ENCODE assay signal across 28 cellular contexts in the genomic region with DNA sequence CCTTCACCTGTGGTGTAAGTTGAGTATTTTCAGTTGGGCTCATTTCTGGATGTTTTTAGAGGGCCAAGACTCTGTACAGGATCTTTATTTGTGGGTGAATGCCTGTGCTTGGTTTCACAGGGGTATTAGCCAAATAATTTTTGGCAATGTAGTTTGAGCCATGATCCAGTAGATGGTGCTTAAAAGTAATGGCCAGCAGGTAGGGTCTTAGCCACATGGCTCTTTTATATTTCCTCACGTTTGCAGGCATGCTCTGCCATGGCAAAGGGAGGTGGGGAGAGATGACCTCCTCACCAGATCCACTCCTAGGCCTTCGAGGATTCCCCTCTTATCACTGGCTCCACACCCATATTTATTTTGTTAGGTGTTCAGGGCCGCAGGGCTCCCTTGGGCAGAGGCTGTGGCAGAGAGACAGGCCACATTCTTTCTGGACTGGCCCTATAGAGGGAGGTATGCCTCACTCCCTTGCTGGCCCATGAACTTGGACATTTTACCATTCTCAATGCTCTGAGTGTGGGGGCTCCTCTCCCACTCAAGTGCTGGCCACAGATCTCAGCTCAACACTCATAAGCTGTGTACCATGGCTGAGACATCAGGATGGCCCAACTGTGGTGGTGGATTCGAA.
DNase-seq lines count a peak whose midpoint lies in the region; ATAC-seq, FAIRE-seq and TF ChIP-seq lines count a peak whose summit lies in the region.
"Had no signal": no experiment of that assay in that cellular context is flagged by ENCODE, and none has a peak within 500 bp of the region (broad histone marks: within the 10 kb centered on the region; RNA-seq: fewer than 3 reads in every experiment).

No MANE protein-coding gene starts in this region.

- TF ChIP-seq RAD21 in GM12878 (IDR thresholded peaks at IDR 0.05; ENCODE audit: insufficient read depth, low read depth, low read length) = peak; percentile 52

- CTCF ChIA-PET in GM12878 (lab: Yijun Ruan, JAX) = interaction anchor here (0.6 to 0.9 kb wide), 2 partner anchors 37 to 192 kb away, joined by 3 read pairs; no protein-coding TSS in a partner anchor

- H2BK12ac ChIP-seq in H9 (ENCODE audit: insufficient read length, low read depth, low read length) = no peak overlapping the region

- peaks cover 8% of the 10 kb centered on the region in 2 experiments for H3K4me1 Mint-ChIP-seq in H9
- no peaks in the 10 kb centered on the region for H3K4me1 Mint-ChIP-seq in neural crest cell
- H3K4me1 Mint-ChIP-seq: activated naive CD4-positive, alpha-beta T cell treated with anti-CD3 and anti-CD28 coated beads, Interleukin-2, amount 10 ng/mL, durations not matched to agents 7 days and 5 days; mesothelial cell of epicardium; natural killer cell; T-cell had no signal

- H4K91ac ChIP-seq in H9 (ENCODE audit: insufficient read length, low read depth, low read length) = no peak overlapping the region

- H3K14ac ChIP-seq in H9 (ENCODE audit: insufficient read depth, low read length) = no peak overlapping the region

- no peak overlapping the region for H2BK15ac ChIP-seq in H9 (ENCODE audit: low read depth, low read length)

- H3K9ac ChIP-seq in H9 (ENCODE audit: extremely low read depth, insufficient read length, low read length) (no peak overlapping the region), GM12878 (ENCODE audit: control insufficient read depth, insufficient read depth, low read length) (no peak overlapping the region)

- no peak overlapping the region for H3K23ac ChIP-seq in H9 (ENCODE audit: insufficient read length, low read depth, low read length)

- H3K27me3 ChIP-seq in H9 (ENCODE audit: insufficient read depth, low read length) = no peaks in the 10 kb centered on the region
- H3K27me3 ChIP-seq in GM12878 (replicated peaks in 1 of 2; ENCODE audit: control insufficient read depth in 2 of 2, insufficient read depth in 2 of 2, low read length in 1 of 2) = no peaks in the 10 kb centered on the region

- no peak overlapping the region for H2BK5ac ChIP-seq in H9 (ENCODE audit: insufficient read length, low read length)

- no peak overlapping the region for H3K56ac ChIP-seq in H9 (ENCODE audit: insufficient read length, low read depth, low read length)

- H2BK120ac ChIP-seq in H9 (ENCODE audit: low read depth, low read length, poor library complexity, severe bottlenecking) = no peak overlapping the region

- H2BK20ac ChIP-seq in H9 (ENCODE audit: low read depth, low read length, poor library complexity, severe bottlenecking) = no peak overlapping the region

- no peaks in the 10 kb centered on the region for H3K23me2 ChIP-seq in H9 (ENCODE audit: insufficient read length, low read depth, low read length, poor library complexity, severe bottlenecking)

- H3K4me3 Mint-ChIP-seq in H9 (no peak overlapping the region), neural crest cell (no peak overlapping the region)
- H3K4me3 Mint-ChIP-seq: activated naive CD4-positive, alpha-beta T cell treated with anti-CD3 and anti-CD28 coated beads, Interleukin-2, amount 10 ng/mL, durations not matched to agents 7 days and 5 days; B cell; dendritic cell treated with granulocyte-macrophage colony-stimulating factor and Interleukin-4, amounts not matched to agents 40 ng/mL and 50 ng/mL, for 4 days; mesothelial cell of epicardium; natural killer cell; T-cell had no signal

- no peak overlapping the region for H2AK5ac ChIP-seq in H9 (ENCODE audit: insufficient read length, low read length)

- intact Hi-C loops in GM12878 (cut with micrococcal nuclease; ENCODE audit: unreplicated experiment) = no loop called here

- WGBS in H9 (ENCODE audit: extremely low coverage, insufficient read length, low lambda C conversion rate) = no CpG with 5 or more reads among the region's 4 CpGs
- 22% methylated on average over 4 of the region's 4 CpGs for WGBS in GM12878 (ENCODE audit: insufficient coverage, insufficient replicate concordance, low lambda C conversion rate, missing lambda C conversion rate)

- POLR2A ChIA-PET in GM12878 (lab: Charles Lee) = no interaction called here

- H3K36me3 Mint-ChIP-seq in H9 (ENCODE audit: insufficient read depth in 1 of 3, low read depth in 3 of 3) (peaks cover 0 to 4% (median 0%) of the 10 kb centered on the region in 3 experiments; a peak in 2 of 7 replicates), neural crest cell (ENCODE audit: low read depth) (peaks cover 4% of the 10 kb centered on the region)
- H3K36me3 Mint-ChIP-seq: activated naive CD4-positive, alpha-beta T cell treated with anti-CD3 and anti-CD28 coated beads, Interleukin-2, amount 10 ng/mL, durations not matched to agents 7 days and 5 days; mesothelial cell of epicardium; natural killer cell had no signal

- RAD21 ChIA-PET in GM12878 (lab: Charles Lee; ENCODE audit: unreplicated experiment) = interaction anchor here (0.9 kb wide), 1 partner anchor 15 kb away, joined by 4 read pairs; no protein-coding TSS in a partner anchor

- H3K9me3 Mint-ChIP-seq in H9 = peaks cover 4 to 8% of the 10 kb centered on the region in 2 experiments; a peak in 3 of 5 replicates
- H3K9me3 Mint-ChIP-seq in neural crest cell = peaks cover 6% of the 10 kb centered on the region
- H3K9me3 Mint-ChIP-seq: dendritic cell treated with granulocyte-macrophage colony-stimulating factor and Interleukin-4, amounts not matched to agents 40 ng/mL and 50 ng/mL, for 4 days; natural killer cell had no signal

- H2AFZ ChIP-seq in H9 (ENCODE audit: low read length) = no peak overlapping the region
- no peak overlapping the region for H2AFZ ChIP-seq in GM12878 (ENCODE audit: control insufficient read depth, low read depth, low read length)

- peak; percentile 56 for ATAC-seq in GM12878
- no peak for ATAC-seq in HG03354 (IDR thresholded peaks at IDR 0.05; ENCODE audit: poor library complexity, severe bottlenecking, unreplicated experiment)
- ATAC-seq: natural killer cell, T-cell had no signal

- no peak overlapping the region for H4K5ac ChIP-seq in H9 (ENCODE audit: insufficient read length, low read depth, low read length)

- SMC1A ChIA-PET in GM12878 (lab: Charles Lee; ENCODE audit: uncharacterized antibody, unreplicated experiment) = interaction anchor here (0.6 to 5.6 kb wide), 4 partner anchors 16 to 1745 kb away, joined by 3 to 38 read pairs (median 4); no protein-coding TSS in a partner anchor

- H3K4me2 ChIP-seq in H9 (ENCODE audit: insufficient read depth, insufficient read length, low read length) (no peak overlapping the region), GM12878 (ENCODE audit: control insufficient read depth, insufficient read depth) (no peak overlapping the region)

- peak; percentile 59 for TF ChIP-seq CTCF in H9 (conservative IDR thresholded peaks at IDR 0.05)
- TF ChIP-seq CTCF in GM12878 (IDR thresholded peaks at IDR 0.05 in 2 of 3, conservative IDR thresholded peaks at IDR 0.05 in 1 of 3; ENCODE audit: control insufficient read depth in 2 of 3, extremely low read depth in 1 of 3, insufficient read depth in 1 of 3, low read depth in 3 of 3, low read length in 3 of 3) = peak in 2 of 3 experiments; percentile 12 to 36; a peak in 4 of 6 replicates
- TF ChIP-seq CTCF in neural crest cell (conservative IDR thresholded peaks at IDR 0.05) = peak; percentile 23
- TF ChIP-seq CTCF in GM20000 (IDR thresholded peaks at IDR 0.05; ENCODE audit: extremely low read depth, missing control alignments) = no peak

- no peaks in the 10 kb centered on the region for H3K9me3 ChIP-seq in H9 (ENCODE audit: control insufficient read depth, low read depth, low read length)
- H3K9me3 ChIP-seq in GM12878 (replicated peaks; ENCODE audit: control insufficient read depth, insufficient read depth, low read length) = peaks cover 3% of the 10 kb centered on the region; the same call in 2 of the 3 replicates

- BruUV-seq in GM12878 (replicated peaks; lab: Mats Ljungman, UMichigan) = no TSS peak

- H4K20me1 ChIP-seq in H9 (ENCODE audit: control insufficient read depth, insufficient read depth, insufficient read length) (no peaks in the 10 kb centered on the region), GM12878 (ENCODE audit: control insufficient read depth, insufficient read depth) (no peaks in the 10 kb centered on the region)

- no peak overlapping the region for H3K27ac ChIP-seq in H9 (ENCODE audit: insufficient read length, low read depth, low read length)
- no peak overlapping the region for H3K27ac ChIP-seq in GM12878 (ENCODE audit: control insufficient read depth, insufficient read depth)
- H3K27ac ChIP-seq: sigmoid colon had no signal

- no peak for TF ChIP-seq POLR2A in GM12878 (IDR thresholded peaks at IDR 0.05; ENCODE audit: low read depth, low read length)

- no peak overlapping the region for H3T11ph ChIP-seq in H9 (ENCODE audit: low read length)

- no peak overlapping the region for H3K4me3 ChIP-seq in GM12878
- H3K4me3 ChIP-seq: sigmoid colon had no signal

- H3K36me3 ChIP-seq in GM12878 (ENCODE audit: control insufficient read depth in 2 of 2, insufficient read depth in 2 of 2, low read length in 1 of 2) = no peaks in the 10 kb centered on the region; a peak in 1 of 4 replicates
- H3K36me3 ChIP-seq: sigmoid colon had no signal

- no peak overlapping the region for H4K8ac ChIP-seq in H9 (replicated peaks; ENCODE audit: insufficient read length, low read depth, low read length)

- no peaks in the 10 kb centered on the region for H3K79me2 ChIP-seq in H9 (ENCODE audit: insufficient read depth, low read length)
- H3K79me2 ChIP-seq in GM12878 (ENCODE audit: control insufficient read depth, insufficient read depth, low read length) = no peaks in the 10 kb centered on the region

- no peak for FAIRE-seq in GM12878 (lab: Jason Lieb, UNC)
- FAIRE-seq: A204.1, TTC549 had no signal

- H3K4ac ChIP-seq in H9 (ENCODE audit: low read depth, low read length) = no peak overlapping the region

- no peak overlapping the region for H3K18ac ChIP-seq in H9 (ENCODE audit: insufficient read length, low read depth, low read length)

- no peak for TF ChIP-seq EP300 in GM12878 (IDR thresholded peaks at IDR 0.05; ENCODE audit: borderline replicate concordance in 1 of 2, control insufficient read depth in 1 of 2, low read depth in 2 of 2, low read length in 2 of 2)

- DNase-seq in NCI-H510A treated with DMSO at 0.1 percent for 48 hours (lab: John Stamatoyannopoulos, UW) (peak; percentile 36), NCI-H510A (lab: John Stamatoyannopoulos, UW) (no peak), H9 (no peak), GM12878 (ENCODE audit: low read depth, low spot score) (no peak), neural crest cell (ENCODE audit: low read depth, low spot score) (no peak), GM20000 (ENCODE audit: low spot score) (no peak), NCI-H146 treated with DMSO at 0.1 percent for 48 hours (lab: John Stamatoyannopoulos, UW; ENCODE audit: unreplicated experiment) (no peak)
- DNase-seq: activated CD4-positive, alpha-beta T cell treated with anti-CD3 and anti-CD28 coated beads for 4 hours; activated naive CD4-positive, alpha-beta T cell treated with anti-CD3 and anti-CD28 coated beads, Interleukin-2, amount 10 ng/mL, durations not matched to agents 7 days and 5 days; aorta; DND-41; natural killer cell; NCI-H1436 treated with DMSO at 0.1 percent for 48 hours; NCI-H2171; NCI-H526 treated with DMSO at 0.1 percent for 48 hours; posterior cingulate gyrus; SHP77 treated with DMSO at 0.1 percent for 48 hours; sigmoid colon; stimulated activated CD4-positive, alpha-beta T cell treated with anti-CD3 and anti-CD28 coated beads, Interleukin-15, amount 100 ng/mL, for 24 hours; stimulated activated CD8-positive, alpha-beta memory T cell treated with anti-CD3 and anti-CD28 coated beads, Interleukin-4, amount 100 ng/mL, for 48 hours; T-cell; trophoblast cell had no signal

- H3K27ac Mint-ChIP-seq in H9 (no peak overlapping the region), neural crest cell (ENCODE audit: unreplicated experiment) (no peak overlapping the region)
- H3K27ac Mint-ChIP-seq: activated naive CD4-positive, alpha-beta T cell treated with anti-CD3 and anti-CD28 coated beads, Interleukin-2, amount 10 ng/mL, durations not matched to agents 7 days and 5 days; B cell; dendritic cell treated with granulocyte-macrophage colony-stimulating factor and Interleukin-4, amounts not matched to agents 40 ng/mL and 50 ng/mL, for 4 days; mesothelial cell of epicardium; natural killer cell; T-cell had no signal

- in situ Hi-C loops in GM12878 (cut with MboI) = no loop called here

- H3K79me1 ChIP-seq in H9 (ENCODE audit: insufficient read depth, low read depth, low read length, poor library complexity, severe bottlenecking) = no peaks in the 10 kb centered on the region

- H3K27me3 Mint-ChIP-seq in H9 (ENCODE audit: low read depth) = no peaks in the 10 kb centered on the region
- H3K27me3 Mint-ChIP-seq in neural crest cell (ENCODE audit: low read depth) = no peaks in the 10 kb centered on the region
- H3K27me3 Mint-ChIP-seq: activated naive CD4-positive, alpha-beta T cell treated with anti-CD3 and anti-CD28 coated beads, Interleukin-2, amount 10 ng/mL, durations not matched to agents 7 days and 5 days; B cell had no signal

- H3K4me1 ChIP-seq in H9 (ENCODE audit: insufficient read depth, low read length) = no peaks in the 10 kb centered on the region
- no peaks in the 10 kb centered on the region for H3K4me1 ChIP-seq in GM12878 (ENCODE audit: control insufficient read depth, insufficient read depth, low read length)
- H3K4me1 ChIP-seq: sigmoid colon had no signal
